ENCODE assay signal across 2 cellular contexts in genomic region chr9:3409453-3409852, GRCh38.
TF ChIP-seq lines count a peak whose summit lies in the region.

No MANE protein-coding gene starts in this region.

TF ChIP-seq in GM23338, 12 proteins besides CTCF, POLR2A, EP300 and RAD21 (continued from another document):
- TF ChIP-seq ETS1 (IDR thresholded peaks at IDR 0.05) (no peak), EZH2phosphoT487 (IDR thresholded peaks at IDR 0.05; ENCODE audit: unreplicated experiment) (no peak), REST (IDR thresholded peaks at IDR 0.05; ENCODE audit: unreplicated experiment) (no peak)
- TF ChIP-seq, protein P1, sequence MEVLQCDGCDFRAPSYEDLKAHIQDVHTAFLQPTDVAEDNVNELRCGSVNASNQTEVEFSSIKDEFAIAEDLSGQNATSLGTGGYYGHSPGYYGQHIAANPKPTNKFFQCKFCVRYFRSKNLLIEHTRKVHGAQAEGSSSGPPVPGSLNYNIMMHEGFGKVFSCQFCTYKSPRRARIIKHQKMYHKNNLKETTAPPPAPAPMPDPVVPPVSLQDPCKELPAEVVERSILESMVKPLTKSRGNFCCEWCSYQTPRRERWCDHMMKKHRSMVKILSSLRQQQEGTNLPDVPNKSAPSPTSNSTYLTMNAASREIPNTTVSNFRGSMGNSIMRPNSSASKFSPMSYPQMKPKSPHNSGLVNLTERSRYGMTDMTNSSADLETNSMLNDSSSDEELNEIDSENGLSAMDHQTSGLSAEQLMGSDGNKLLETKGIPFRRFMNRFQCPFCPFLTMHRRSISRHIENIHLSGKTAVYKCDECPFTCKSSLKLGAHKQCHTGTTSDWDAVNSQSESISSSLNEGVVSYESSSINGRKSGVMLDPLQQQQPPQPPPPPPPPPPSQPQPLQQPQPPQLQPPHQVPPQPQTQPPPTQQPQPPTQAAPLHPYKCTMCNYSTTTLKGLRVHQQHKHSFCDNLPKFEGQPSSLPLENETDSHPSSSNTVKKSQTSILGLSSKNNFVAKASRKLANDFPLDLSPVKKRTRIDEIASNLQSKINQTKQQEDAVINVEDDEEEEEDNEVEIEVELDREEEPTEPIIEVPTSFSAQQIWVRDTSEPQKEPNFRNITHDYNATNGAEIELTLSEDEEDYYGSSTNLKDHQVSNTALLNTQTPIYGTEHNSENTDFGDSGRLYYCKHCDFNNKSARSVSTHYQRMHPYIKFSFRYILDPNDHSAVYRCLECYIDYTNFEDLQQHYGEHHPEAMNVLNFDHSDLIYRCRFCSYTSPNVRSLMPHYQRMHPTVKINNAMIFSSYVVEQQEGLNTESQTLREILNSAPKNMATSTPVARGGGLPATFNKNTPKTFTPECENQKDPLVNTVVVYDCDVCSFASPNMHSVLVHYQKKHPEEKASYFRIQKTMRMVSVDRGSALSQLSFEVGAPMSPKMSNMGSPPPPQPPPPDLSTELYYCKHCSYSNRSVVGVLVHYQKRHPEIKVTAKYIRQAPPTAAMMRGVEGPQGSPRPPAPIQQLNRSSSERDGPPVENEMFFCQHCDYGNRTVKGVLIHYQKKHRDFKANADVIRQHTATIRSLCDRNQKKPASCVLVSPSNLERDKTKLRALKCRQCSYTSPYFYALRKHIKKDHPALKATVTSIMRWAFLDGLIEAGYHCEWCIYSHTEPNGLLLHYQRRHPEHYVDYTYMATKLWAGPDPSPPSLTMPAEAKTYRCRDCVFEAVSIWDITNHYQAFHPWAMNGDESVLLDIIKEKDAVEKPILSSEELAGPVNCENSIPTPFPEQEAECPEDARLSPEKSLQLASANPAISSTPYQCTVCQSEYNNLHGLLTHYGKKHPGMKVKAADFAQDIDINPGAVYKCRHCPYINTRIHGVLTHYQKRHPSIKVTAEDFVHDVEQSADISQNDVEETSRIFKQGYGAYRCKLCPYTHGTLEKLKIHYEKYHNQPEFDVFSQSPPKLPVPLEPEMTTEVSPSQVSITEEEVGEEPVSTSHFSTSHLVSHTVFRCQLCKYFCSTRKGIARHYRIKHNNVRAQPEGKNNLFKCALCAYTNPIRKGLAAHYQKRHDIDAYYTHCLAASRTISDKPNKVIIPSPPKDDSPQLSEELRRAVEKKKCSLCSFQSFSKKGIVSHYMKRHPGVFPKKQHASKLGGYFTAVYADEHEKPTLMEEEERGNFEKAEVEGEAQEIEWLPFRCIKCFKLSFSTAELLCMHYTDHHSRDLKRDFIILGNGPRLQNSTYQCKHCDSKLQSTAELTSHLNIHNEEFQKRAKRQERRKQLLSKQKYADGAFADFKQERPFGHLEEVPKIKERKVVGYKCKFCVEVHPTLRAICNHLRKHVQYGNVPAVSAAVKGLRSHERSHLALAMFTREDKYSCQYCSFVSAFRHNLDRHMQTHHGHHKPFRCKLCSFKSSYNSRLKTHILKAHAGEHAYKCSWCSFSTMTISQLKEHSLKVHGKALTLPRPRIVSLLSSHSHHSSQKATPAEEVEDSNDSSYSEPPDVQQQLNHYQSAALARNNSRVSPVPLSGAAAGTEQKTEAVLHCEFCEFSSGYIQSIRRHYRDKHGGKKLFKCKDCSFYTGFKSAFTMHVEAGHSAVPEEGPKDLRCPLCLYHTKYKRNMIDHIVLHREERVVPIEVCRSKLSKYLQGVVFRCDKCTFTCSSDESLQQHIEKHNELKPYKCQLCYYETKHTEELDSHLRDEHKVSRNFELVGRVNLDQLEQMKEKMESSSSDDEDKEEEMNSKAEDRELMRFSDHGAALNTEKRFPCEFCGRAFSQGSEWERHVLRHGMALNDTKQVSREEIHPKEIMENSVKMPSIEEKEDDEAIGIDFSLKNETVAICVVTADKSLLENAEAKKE (CRISPR knock-in tag; IDR thresholded peaks at IDR 0.05) = no peak

TF ChIP-seq in K562, 482 proteins besides CTCF, POLR2A, EP300 and RAD21:
- TF ChIP-seq CREB3 (tag; conservative IDR thresholded peaks at IDR 0.05; ENCODE audit: low read depth) = no peak
- TF ChIP-seq C11orf30 (IDR thresholded peaks at IDR 0.05; ENCODE audit: low read depth) = 0 out of 2 replicates have a peak, but pooled peaks have one; percentile 18
- no peak for TF ChIP-seq SMARCE1 (IDR thresholded peaks at IDR 0.05)
- TF ChIP-seq ZNF316 (IDR thresholded peaks at IDR 0.05) = peak; percentile 34; the same call in 1 of the 2 replicates
- TF ChIP-seq ZNF41 (CRISPR knock-in tag; conservative IDR thresholded peaks at IDR 0.05) = no peak
- no peak for TF ChIP-seq STAT5B (CRISPR knock-in tag; IDR thresholded peaks at IDR 0.05)
- TF ChIP-seq CBFA2T2 (conservative IDR thresholded peaks at IDR 0.05) = no peak
- TF ChIP-seq ZNF668 (CRISPR knock-in tag; IDR thresholded peaks at IDR 0.05) = no peak
- no peak for TF ChIP-seq SOX6 (IDR thresholded peaks at IDR 0.05)
